ENCODE assay signal across 23 cellular contexts in the genomic region with DNA sequence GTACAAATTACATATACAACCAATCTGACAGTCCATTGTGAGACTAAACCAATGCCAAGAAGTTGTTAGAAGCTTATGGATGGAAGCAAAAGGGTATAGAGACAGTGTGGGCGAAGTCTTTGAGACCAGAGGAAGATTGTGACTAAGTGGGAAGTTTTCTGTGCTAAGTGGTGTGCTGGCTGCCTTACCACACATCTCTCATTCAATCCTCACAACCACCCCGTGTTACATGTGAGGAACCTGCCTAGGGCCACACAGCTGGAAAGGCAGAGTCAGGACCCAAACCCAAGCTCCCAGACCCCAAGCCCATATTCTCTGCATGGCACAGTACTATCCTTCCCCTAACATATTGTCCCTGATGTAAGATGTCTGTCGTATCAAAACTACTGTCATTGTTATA. TPM values are rescaled to one million over a fixed set of nuclear protein-coding genes. Genes with fewer than 3 reads are reported as not detected.
DNase-seq lines count a peak whose midpoint lies in the region; ATAC-seq, FAIRE-seq and TF ChIP-seq lines count a peak whose summit lies in the region.
"Had no signal": no experiment of that assay in that cellular context is flagged by ENCODE, and none has a peak within 500 bp of the region (broad histone marks: within the 10 kb centered on the region; RNA-seq: fewer than 3 reads in every experiment).

No MANE protein-coding gene starts in this region.

- H3K79me1 ChIP-seq in mesenchymal stem cell (replicated peaks; ENCODE audit: low read length, poor library complexity, severe bottlenecking), result no peaks in the 10 kb centered on the region

- no peak overlapping the region for H2AFZ ChIP-seq in OCI-LY3 (ENCODE audit: low read depth, low read length)
- H2AFZ ChIP-seq in GM12878 (ENCODE audit: control insufficient read depth, low read depth, low read length), result no peak overlapping the region
- no peak overlapping the region for H2AFZ ChIP-seq in mesenchymal stem cell (ENCODE audit: low read depth, low read length)
- H2AFZ ChIP-seq: hepatocyte, neural progenitor cell had no signal

- DNase-seq in stimulated activated CD4-positive, alpha-beta T cell treated with anti-CD3 and anti-CD28 coated beads, Interleukin-15, amount 100 ng/mL, for 24 hours, result peak; percentile 41
- no peak for DNase-seq in stimulated activated CD4-positive, alpha-beta T cell treated with anti-CD3 and anti-CD28 coated beads, Interleukin-4, amount 100 ng/mL, for 1 hour
- no peak for DNase-seq in GM12878 (ENCODE audit: low read depth, low spot score)
- DNase-seq in stimulated activated naive CD8-positive, alpha-beta T cell treated with anti-CD3 and anti-CD28 coated beads, Interleukin-15, amount 100 ng/mL, for 72 hours, result peak in 1 of 2 donors; percentile 25
- DNase-seq in mesenchymal stem cell, result no peak
- DNase-seq in NCI-H2227 (lab: John Stamatoyannopoulos, UW; ENCODE audit: unreplicated experiment), result no peak
- DNase-seq: activated CD8-positive, alpha-beta memory T cell treated with anti-CD3 and anti-CD28 coated beads, Interleukin-2, amount 50 U/mL, for 4 hours; body of pancreas; CD4-positive, alpha-beta memory T cell; DMS 273 treated with DMSO at 0.1 percent for 48 hours; foreskin keratinocyte; left ventricle myocardium superior; mucosa of descending colon; NCI-H2029; NCI-H345; NCI-H82; posterior cingulate gyrus; thyroid gland had no signal

- H3K23ac ChIP-seq in mesenchymal stem cell (ENCODE audit: low read length in 2 of 2), result no peak overlapping the region

- no peak for TF ChIP-seq EP300 in GM12878 (IDR thresholded peaks at IDR 0.05; ENCODE audit: borderline replicate concordance in 1 of 2, control insufficient read depth in 1 of 2, low read depth in 2 of 2, low read length in 2 of 2)

- H3K18ac ChIP-seq in mesenchymal stem cell (ENCODE audit: low read depth in 1 of 2, low read length in 2 of 2), result no peak overlapping the region

- no peak overlapping the region for H2BK15ac ChIP-seq in mesenchymal stem cell (ENCODE audit: low read depth, poor library complexity, severe bottlenecking)

- peaks cover 55% of the 10 kb centered on the region for H3K4me1 Mint-ChIP-seq in stimulated activated naive CD8-positive, alpha-beta T cell treated with anti-CD3 and anti-CD28 coated beads, Interleukin-15, amount 100 ng/mL, for 72 hours

- TF ChIP-seq RAD21 in GM12878 (IDR thresholded peaks at IDR 0.05; ENCODE audit: insufficient read depth, low read depth, low read length), result no peak

- peak overlapping the region; percentile 65 to 78 for H3K4me3 Mint-ChIP-seq in stimulated activated naive CD8-positive, alpha-beta T cell treated with anti-CD3 and anti-CD28 coated beads, Interleukin-15, amount 100 ng/mL, for 72 hours
- H3K4me3 Mint-ChIP-seq: CD4-positive, alpha-beta memory T cell; neural progenitor cell had no signal

- H2AK5ac ChIP-seq in mesenchymal stem cell (ENCODE audit: low read length, severe bottlenecking), result no peak overlapping the region

- peak overlapping the region; percentile 10 to 45 for H3K27ac Mint-ChIP-seq in stimulated activated naive CD8-positive, alpha-beta T cell treated with anti-CD3 and anti-CD28 coated beads, Interleukin-15, amount 100 ng/mL, for 72 hours
- H3K27ac Mint-ChIP-seq: neural progenitor cell had no signal

- peaks cover 8 to 23% of the 10 kb centered on the region in 2 donors for H3K9me3 Mint-ChIP-seq in stimulated activated naive CD8-positive, alpha-beta T cell treated with anti-CD3 and anti-CD28 coated beads, Interleukin-15, amount 100 ng/mL, for 72 hours
- H3K9me3 Mint-ChIP-seq: neural progenitor cell had no signal

- H2BK12ac ChIP-seq in mesenchymal stem cell (ENCODE audit: low read length in 2 of 2), result no peak overlapping the region

- H3K27me3 ChIP-seq in OCI-LY3 (ENCODE audit: low read depth, low read length) (no peaks in the 10 kb centered on the region), GM12878 (replicated peaks in 1 of 2; ENCODE audit: control insufficient read depth in 2 of 2, insufficient read depth in 2 of 2, low read length in 1 of 2) (no peaks in the 10 kb centered on the region), mesenchymal stem cell (ENCODE audit: control insufficient read depth in 1 of 2, insufficient read depth in 1 of 2, low read length in 2 of 2) (no peaks in the 10 kb centered on the region)
- H3K27me3 ChIP-seq: body of pancreas, foreskin keratinocyte, hepatocyte, neural progenitor cell, thyroid gland had no signal

- POLR2A ChIA-PET in GM12878 (lab: Charles Lee), result interaction anchor here (0.7 to 2.0 kb wide), 7 partner anchors 14 to 52 kb away, joined by 3 to 9 read pairs (median 7); no protein-coding TSS in a partner anchor

- RAD21 ChIA-PET in GM12878 (lab: Charles Lee; ENCODE audit: unreplicated experiment), result interaction anchor here (0.5 to 5.3 kb wide), 17 partner anchors 12 to 252 kb away, joined by 3 to 69 read pairs (median 5); partner anchors contain the start of gene DUSP10

- H3K4me1 ChIP-seq in OCI-LY3 (ENCODE audit: low read length), result peaks cover 38% of the 10 kb centered on the region
- peaks cover 25% of the 10 kb centered on the region for H3K4me1 ChIP-seq in GM12878 (ENCODE audit: control insufficient read depth, insufficient read depth, low read length)
- peaks cover 2% of the 10 kb centered on the region for H3K4me1 ChIP-seq in mesenchymal stem cell (ENCODE audit: control insufficient read depth, insufficient read depth, low read depth, low read length)
- H3K4me1 ChIP-seq: neural progenitor cell, thyroid gland had no signal

- no TSS peak for BruUV-seq in GM12878 (replicated peaks; lab: Mats Ljungman, UMichigan)

- no peak overlapping the region for H4K91ac ChIP-seq in mesenchymal stem cell (ENCODE audit: low read length)

- CTCF ChIA-PET in GM12878 (lab: Yijun Ruan, JAX), result interaction anchor here (1.2 to 1.6 kb wide), 6 partner anchors 9 to 52 kb away, joined by 3 to 9 read pairs (median 4); no protein-coding TSS in a partner anchor

- H3K36me3 ChIP-seq in OCI-LY3 (replicated peaks; ENCODE audit: low read depth, low read length), result peaks cover 11% of the 10 kb centered on the region
- H3K36me3 ChIP-seq in GM12878 (ENCODE audit: control insufficient read depth in 2 of 2, insufficient read depth in 2 of 2, low read length in 1 of 2), result no peaks in the 10 kb centered on the region
- H3K36me3 ChIP-seq in mesenchymal stem cell (ENCODE audit: control insufficient read depth in 1 of 2, insufficient read depth in 2 of 2, low read depth in 1 of 2, low read length in 2 of 2), result no peaks in the 10 kb centered on the region
- H3K36me3 ChIP-seq: neural progenitor cell, thyroid gland had no signal

- H3K4me2 ChIP-seq in OCI-LY3 (ENCODE audit: low read length) (no peak overlapping the region), GM12878 (ENCODE audit: control insufficient read depth, insufficient read depth) (no peak overlapping the region), mesenchymal stem cell (ENCODE audit: low read length, poor library complexity, severe bottlenecking) (no peak overlapping the region)
- H3K4me2 ChIP-seq: hepatocyte, neural progenitor cell had no signal

- no peak overlapping the region for H4K8ac ChIP-seq in mesenchymal stem cell (ENCODE audit: low read length)

- H3K79me2 ChIP-seq in OCI-LY3 (ENCODE audit: low read length) (no peaks in the 10 kb centered on the region), GM12878 (ENCODE audit: control insufficient read depth, insufficient read depth, low read length) (no peaks in the 10 kb centered on the region)
- H3K79me2 ChIP-seq: hepatocyte had no signal

- no peak overlapping the region for H3K4me3 ChIP-seq in OCI-LY3 (ENCODE audit: low read length)
- no peak overlapping the region for H3K4me3 ChIP-seq in GM12878
- no peak overlapping the region for H3K4me3 ChIP-seq in mesenchymal stem cell (ENCODE audit: insufficient read depth in 1 of 2, low read depth in 1 of 2, low read length in 2 of 2)
- H3K4me3 ChIP-seq: body of pancreas, hepatocyte, mucosa of descending colon, neural progenitor cell, thyroid gland had no signal

- 72% methylated on average over 3 of the region's 3 CpGs for WGBS in GM12878 (ENCODE audit: insufficient coverage, insufficient replicate concordance, low lambda C conversion rate, missing lambda C conversion rate)
- 71% methylated on average over 1 of the region's 3 CpGs for WGBS in mesenchymal stem cell

- no peak for FAIRE-seq in GM12878 (lab: Jason Lieb, UNC)

- in situ Hi-C loops in GM12878 (cut with MboI), result no loop called here

- peak overlapping the region; percentile 85 for H3K27ac ChIP-seq in OCI-LY3 (ENCODE audit: low read length)
- peak overlapping the region; percentile 41; the same call in 1 of the 2 replicates for H3K27ac ChIP-seq in GM12878 (ENCODE audit: control insufficient read depth, insufficient read depth)
- H3K27ac ChIP-seq in mesenchymal stem cell (ENCODE audit: low read length, poor library complexity, severe bottlenecking), result no peak overlapping the region
- H3K27ac ChIP-seq: body of pancreas, foreskin keratinocyte, hepatocyte, neural progenitor cell, thyroid gland had no signal

- intact Hi-C loops in GM12878 (cut with micrococcal nuclease; ENCODE audit: unreplicated experiment), result no loop called here

- no peak for TF ChIP-seq POLR2A in GM12878 (IDR thresholded peaks at IDR 0.05; ENCODE audit: low read depth, low read length)

- no peaks in the 10 kb centered on the region for H4K20me1 ChIP-seq in OCI-LY3 (ENCODE audit: insufficient read depth, low read length)
- no peaks in the 10 kb centered on the region for H4K20me1 ChIP-seq in GM12878 (ENCODE audit: control insufficient read depth, insufficient read depth)

- H2BK120ac ChIP-seq in mesenchymal stem cell (ENCODE audit: low read depth, low read length), result no peak overlapping the region

- H3K9ac ChIP-seq in OCI-LY3 (ENCODE audit: low read length) (peak overlapping the region; percentile 43; the same call in 1 of the 2 replicates), GM12878 (ENCODE audit: control insufficient read depth, insufficient read depth, low read length) (no peak overlapping the region), mesenchymal stem cell (ENCODE audit: low read length) (no peak overlapping the region)
- H3K9ac ChIP-seq: neural progenitor cell had no signal

- no peak overlapping the region for H3K4ac ChIP-seq in mesenchymal stem cell (ENCODE audit: low read depth in 1 of 2, low read length in 2 of 2)

- H3K14ac ChIP-seq in mesenchymal stem cell (ENCODE audit: low read length in 2 of 2), result no peak overlapping the region

- peak; percentile 3; the same call in 1 of the 3 replicates for ATAC-seq in GM12878
- peak; percentile 50 for ATAC-seq in stimulated activated naive CD8-positive, alpha-beta T cell treated with anti-CD3 and anti-CD28 coated beads, Interleukin-15, amount 100 ng/mL, for 72 hours
- ATAC-seq: body of pancreas, foreskin keratinocyte, left ventricle myocardium superior, mucosa of descending colon, Right ventricle myocardium inferior, sciatic nerve had no signal

- no peak overlapping the region for H2BK5ac ChIP-seq in mesenchymal stem cell (ENCODE audit: low read depth, low read length, poor library complexity, severe bottlenecking)

- H3K9me3 ChIP-seq in OCI-LY3 (ENCODE audit: insufficient read depth, low read length) (peaks cover 8% of the 10 kb centered on the region), GM12878 (replicated peaks; ENCODE audit: control insufficient read depth, insufficient read depth, low read length) (peaks cover 3% of the 10 kb centered on the region), mesenchymal stem cell (ENCODE audit: control insufficient read depth, low read length) (peaks cover 3% of the 10 kb centered on the region)
- H3K9me3 ChIP-seq: body of pancreas, mucosa of descending colon, thyroid gland had no signal

- no peaks in the 10 kb centered on the region for H3K27me3 Mint-ChIP-seq in stimulated activated naive CD8-positive, alpha-beta T cell treated with anti-CD3 and anti-CD28 coated beads, Interleukin-15, amount 100 ng/mL, for 72 hours
- H3K27me3 Mint-ChIP-seq: CD4-positive, alpha-beta memory T cell had no signal

- SMC1A ChIA-PET in GM12878 (lab: Charles Lee; ENCODE audit: uncharacterized antibody, unreplicated experiment), result interaction anchor here (0.7 to 4.3 kb wide), 26 partner anchors 12 to 256 kb away, joined by 3 to 49 read pairs (median 4); no protein-coding TSS in a partner anchor

- TF ChIP-seq CTCF in OCI-LY3 (IDR thresholded peaks at IDR 0.05; ENCODE audit: low read depth, low read length) (no peak), GM12878 (IDR thresholded peaks at IDR 0.05 in 2 of 3, conservative IDR thresholded peaks at IDR 0.05 in 1 of 3; ENCODE audit: control insufficient read depth in 2 of 3, extremely low read depth in 1 of 3, insufficient read depth in 1 of 3, low read depth in 3 of 3, low read length in 3 of 3) (no peak)

RNA-seq across cellular contexts. Expression of gene DUSP10, which starts 53.5 kb away (rescaled TPM):
- total RNA-seq in GM12878 (2013; cell fraction: nucleolus; rRNA removed), result 55.2 and 55.7 TPM in 2 replicates
- total RNA-seq in GM12878 (2014; rRNA removed) (37.7 and 38.4 TPM in 2 replicates), GM12878 (2014; rRNA removed; fragmentation: Illumina TruSeq; extraction: Trizol) (33.3 and 34.9 TPM in 2 replicates), GM12878 (2021) (27.6 and 27.7 TPM in 2 replicates)
- polyA plus RNA-seq in GM12878 (2011; ENCODE audit: low read depth), result 12.1 TPM
- polyA plus RNA-seq in GM12878 (2011; rRNA removed) (32.3 and 36.7 TPM in 2 replicates), GM12878 (2014; fragmentation: Illumina TruSeq; extraction: Trizol) (26.9 and 27.4 TPM in 2 replicates), GM12878 (2014; fragmentation: Nextera tagmentation; extraction: Ambion mirVana) (10 to 100 TPM; 20.3 to 32.1 TPM), GM12878 (2014; rRNA removed) (22.9 and 27.3 TPM in 2 replicates), GM12878 (2016; fragmentation: Nextera tagmentation; extraction: Ambion mirVana) (10 to 100 TPM; 27.7 to 28.0 TPM)
- polyA plus RNA-seq in GM12878 (2011; cell fraction: cytosol; rRNA removed), result 54.2 and 57.2 TPM in 2 replicates
- polyA plus RNA-seq in GM12878 (2011; cell fraction: nucleus; rRNA removed), result 39.7 and 50.3 TPM in 2 replicates
- 17.1 and 20.4 TPM in 2 replicates for polyA plus RNA-seq in GM12878 (2012)
- 84.4 and 93.6 TPM in 2 replicates for polyA minus RNA-seq in GM12878 (2011; rRNA and poly(A)+ RNA removed)
- 18.3 and 20.3 TPM in 2 replicates for polyA minus RNA-seq in GM12878 (2011; cell fraction: cytosol; rRNA and poly(A)+ RNA removed)
- polyA minus RNA-seq in GM12878 (2011; cell fraction: nucleus; rRNA and poly(A)+ RNA removed), result 60.7 and 101 TPM in 2 replicates
- polyA plus RNA-seq in mesenchymal stem cell (2013, experiment 1 of 2), result 46.8 TPM
- 45.6 TPM for polyA plus RNA-seq in mesenchymal stem cell (2013, experiment 2 of 2)
